ENCODE assay signal across 21 cellular contexts in the genomic region with DNA sequence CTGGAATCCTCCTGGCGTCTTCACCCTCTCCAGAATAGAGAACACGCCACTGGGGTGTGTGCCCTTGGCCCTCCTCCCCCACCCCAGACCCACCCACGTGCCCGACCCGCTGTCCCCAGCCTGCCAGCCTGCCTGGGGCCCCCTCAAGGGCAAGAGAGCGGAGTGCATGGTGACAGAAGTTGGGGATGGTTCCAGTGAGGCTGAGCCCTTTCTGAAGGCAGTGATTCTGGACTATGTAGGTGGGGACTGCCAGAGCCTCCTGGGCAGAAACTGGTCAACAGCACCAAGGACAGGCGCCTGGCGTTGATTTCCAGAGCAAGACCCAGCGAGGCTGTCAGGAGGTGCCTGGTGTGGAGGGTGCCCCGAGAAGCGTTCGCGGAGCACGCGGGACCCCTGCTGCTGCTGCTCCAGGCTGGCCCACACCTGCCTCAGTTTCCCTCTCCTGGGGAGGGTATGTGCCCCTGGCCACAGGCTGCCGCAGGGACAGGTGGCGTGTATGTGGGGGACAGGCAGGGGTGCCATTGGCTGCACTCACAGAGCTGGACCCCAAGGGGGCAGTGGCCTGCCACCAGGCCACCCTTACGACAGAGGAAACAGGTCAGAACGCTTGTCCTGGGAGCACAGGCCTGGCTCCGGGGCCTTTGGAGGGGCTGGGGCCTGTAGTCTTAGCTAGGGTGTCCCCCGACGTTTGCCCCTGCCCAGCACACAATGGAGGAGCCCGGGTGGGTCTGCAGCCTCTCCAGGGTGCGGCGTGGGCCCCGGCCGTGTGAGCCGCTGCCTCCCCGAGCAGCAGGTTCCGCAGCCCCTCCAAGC. TPM values are rescaled to one million over a fixed set of nuclear protein-coding genes. Genes with fewer than 3 reads are reported as not detected.
DNase-seq lines count a peak whose midpoint lies in the region; ATAC-seq, FAIRE-seq and TF ChIP-seq lines count a peak whose summit lies in the region.
"Had no signal": no experiment of that assay in that cellular context is flagged by ENCODE, and none has a peak within 500 bp of the region (broad histone marks: within the 10 kb centered on the region; RNA-seq: fewer than 3 reads in every experiment).

No MANE protein-coding gene starts in this region.

- H3K27me3 Mint-ChIP-seq in GM23338 (ENCODE audit: insufficient read depth, low read depth, poor library complexity) = peaks cover 6% of the 10 kb centered on the region

- no peaks in the 10 kb centered on the region for H3K9me3 Mint-ChIP-seq in GM23338
- H3K9me3 Mint-ChIP-seq: activated CD4-positive, alpha-beta memory T cell treated with anti-CD3 and anti-CD28 coated beads, Interleukin-2, amount 10 ng/mL, durations not matched to agents 7 days and 5 days; activated naive CD8-positive, alpha-beta T cell treated with anti-CD3 and anti-CD28 coated beads for 36 hours; activated T-cell treated with anti-CD3 and anti-CD28 coated beads, Interleukin-2, amount 50 U/mL, for 72 hours; T-cell had no signal

- no peak overlapping the region for H2AFZ ChIP-seq in GM23338
- no peak overlapping the region for H2AFZ ChIP-seq in neuronal stem cell (ENCODE audit: low read length)

- H3K4ac ChIP-seq in neuronal stem cell (ENCODE audit: low read length) = no peak overlapping the region

- H2AK5ac ChIP-seq in neuronal stem cell (ENCODE audit: low read depth, low read length) = peak overlapping the region; percentile 94

- H2BK15ac ChIP-seq in neuronal stem cell (ENCODE audit: low read length) = peak overlapping the region; percentile 75

- H3K18ac ChIP-seq in neuronal stem cell (ENCODE audit: low read length) = peak overlapping the region; percentile 64

- H3K4me1 Mint-ChIP-seq in GM23338 = peaks cover 11% of the 10 kb centered on the region; the same call in 2 of the 3 replicates
- H3K4me1 Mint-ChIP-seq: activated CD4-positive, alpha-beta memory T cell treated with anti-CD3 and anti-CD28 coated beads, Interleukin-2, amount 10 ng/mL, durations not matched to agents 7 days and 5 days; activated naive CD8-positive, alpha-beta T cell treated with anti-CD3 and anti-CD28 coated beads for 36 hours had no signal

- H3K79me2 ChIP-seq in GM23338 (replicated peaks; ENCODE audit: insufficient read depth) = no peaks in the 10 kb centered on the region

- peak; percentile 45 for ATAC-seq in GM23338
- ATAC-seq in esophagus mucosa = no peak
- no peak for ATAC-seq in HG02798 (IDR thresholded peaks at IDR 0.05; ENCODE audit: poor library complexity, unreplicated experiment)
- ATAC-seq: activated T-cell treated with anti-CD3 and anti-CD28 coated beads, Interleukin-2, amount 50 U/mL, for 72 hours; T-cell had no signal

- peak overlapping the region; percentile 65 for H3K23ac ChIP-seq in neuronal stem cell (ENCODE audit: low read depth, low read length, poor library complexity)

- no peak overlapping the region for H4K8ac ChIP-seq in neuronal stem cell (ENCODE audit: low read depth, low read length)

- no peak overlapping the region for H2BK5ac ChIP-seq in neuronal stem cell (ENCODE audit: low read length)

- H3K27ac ChIP-seq in GM23338 (ENCODE audit: low read depth) (no peak overlapping the region), RWPE1 (no peak overlapping the region), neuronal stem cell (replicated peaks; ENCODE audit: low read length) (no peak overlapping the region)
- H3K27ac ChIP-seq: brain microvascular endothelial cell, skin epidermis had no signal

- H3K9ac ChIP-seq in neuronal stem cell (ENCODE audit: low read depth, low read length, poor library complexity) = no peak overlapping the region

- no peak overlapping the region for H3K14ac ChIP-seq in neuronal stem cell (ENCODE audit: low read length)

- no peak overlapping the region for H2BK120ac ChIP-seq in neuronal stem cell (ENCODE audit: low read depth, low read length)

- no peak overlapping the region for H3K4me2 ChIP-seq in GM23338
- H3K4me2 ChIP-seq in neuronal stem cell (ENCODE audit: insufficient read depth, low read length, poor library complexity, severe bottlenecking) = no peak overlapping the region

- H3F3A ChIP-seq in GM23338 (replicated peaks; ENCODE audit: low read depth) = no peaks in the 10 kb centered on the region

- FAIRE-seq in urothelium cell line (lab: Jason Lieb, UNC) = no peak

- H3K9me3 ChIP-seq in neuronal stem cell (replicated peaks in 1 of 2; ENCODE audit: control insufficient read depth in 2 of 2, insufficient read depth in 1 of 2, low read depth in 1 of 2, low read length in 2 of 2) = no peaks in the 10 kb centered on the region

- WGBS in neuronal stem cell (ENCODE audit: extremely low coverage in 2 of 2, insufficient read length in 2 of 2, insufficient replicate concordance in 1 of 2), 2 donors = no CpG with 5 or more reads among the region's 30 CpGs

- no peak overlapping the region for H3K4me3 Mint-ChIP-seq in GM23338
- H3K4me3 Mint-ChIP-seq: activated CD4-positive, alpha-beta memory T cell treated with anti-CD3 and anti-CD28 coated beads, Interleukin-2, amount 10 ng/mL, durations not matched to agents 7 days and 5 days; activated naive CD8-positive, alpha-beta T cell treated with anti-CD3 and anti-CD28 coated beads for 36 hours; activated T-cell treated with anti-CD3 and anti-CD28 coated beads, Interleukin-2, amount 50 U/mL, for 72 hours; T-cell had no signal

- no peaks in the 10 kb centered on the region for H4K20me1 ChIP-seq in GM23338 (replicated peaks; ENCODE audit: insufficient read depth)

- H2BK12ac ChIP-seq in neuronal stem cell (ENCODE audit: low read length) = peak overlapping the region; percentile 90

- no peak overlapping the region for H4K91ac ChIP-seq in neuronal stem cell (ENCODE audit: low read depth, low read length, poor library complexity)

- DNase-seq in GM23338 (ENCODE audit: low spot score) (peak; percentile 68), RWPE1 (ENCODE audit: low spot score) (no peak), epithelial cell of proximal tubule (ENCODE audit: low read depth) (no peak), neuronal stem cell (ENCODE audit: low spot score) (no peak), urothelium cell line (ENCODE audit: low spot score) (no peak), NCI-H187 treated with DMSO at 0.1 percent for 48 hours (lab: John Stamatoyannopoulos, UW) (no peak)
- DNase-seq: activated CD4-positive, alpha-beta memory T cell treated with anti-CD3 and anti-CD28 coated beads, Interleukin-2, amount 10 ng/mL, durations not matched to agents 7 days and 5 days; activated naive CD8-positive, alpha-beta T cell treated with anti-CD3 and anti-CD28 coated beads for 36 hours; activated T-cell treated with anti-CD3 and anti-CD28 coated beads, Interleukin-2, amount 50 U/mL, for 72 hours; brain microvascular endothelial cell; head of caudate nucleus; NCI-H2171 treated with DMSO at 0.1 percent for 48 hours; NCI-H748 treated with DMSO at 0.1 percent for 48 hours; occipital lobe; RPMI8226; stimulated activated CD4-positive, alpha-beta T cell treated with anti-CD3 and anti-CD28 coated beads, Interleukin-4, amount 100 ng/mL, for 1 hour; T-cell had no signal

- POLR2A ChIA-PET in RWPE1 (lab: Yijun Ruan, JAX; ENCODE audit: low non-redundant PET) = no interaction called here

- H3K4me1 ChIP-seq in GM23338 (ENCODE audit: insufficient read depth) (peaks cover 13% of the 10 kb centered on the region; the same call in 1 of the 2 replicates), neuronal stem cell (ENCODE audit: control insufficient read depth in 2 of 2, insufficient read depth in 1 of 2, low read depth in 1 of 2, low read length in 2 of 2) (peaks cover 4 to 20% of the 10 kb centered on the region in 2 donors)

- H3K27me3 ChIP-seq in GM23338 (ENCODE audit: insufficient read depth) (no peaks in the 10 kb centered on the region; the same call in 1 of the 2 replicates), neuronal stem cell (ENCODE audit: control insufficient read depth in 3 of 3, insufficient read depth in 3 of 3, low read depth in 1 of 3, low read length in 3 of 3) (peaks cover 4 to 50% (median 24%) of the 10 kb centered on the region in 3 experiments)

- no peak overlapping the region for H3K27ac Mint-ChIP-seq in GM23338
- H3K27ac Mint-ChIP-seq: activated CD4-positive, alpha-beta memory T cell treated with anti-CD3 and anti-CD28 coated beads, Interleukin-2, amount 10 ng/mL, durations not matched to agents 7 days and 5 days; activated naive CD8-positive, alpha-beta T cell treated with anti-CD3 and anti-CD28 coated beads for 36 hours; activated T-cell treated with anti-CD3 and anti-CD28 coated beads, Interleukin-2, amount 50 U/mL, for 72 hours; T-cell had no signal

- H3K4me3 ChIP-seq in GM23338 (no peak overlapping the region), epithelial cell of proximal tubule (ENCODE audit: low read depth, low read length) (no peak overlapping the region), neuronal stem cell (ENCODE audit: low read length in 2 of 2) (no peak overlapping the region)
- H3K4me3 ChIP-seq: skin epidermis had no signal

- H3K9me2 ChIP-seq in GM23338 (ENCODE audit: insufficient read depth) = no peaks in the 10 kb centered on the region

- H3K36me3 ChIP-seq in GM23338 (ENCODE audit: insufficient read depth) (no peaks in the 10 kb centered on the region), neuronal stem cell (replicated peaks in 1 of 2; ENCODE audit: control insufficient read depth in 2 of 2, insufficient read depth in 2 of 2, low read length in 2 of 2) (no peaks in the 10 kb centered on the region)
- H3K36me3 ChIP-seq: brain microvascular endothelial cell had no signal

- TF ChIP-seq CTCF in GM23338 (conservative IDR thresholded peaks at IDR 0.05; ENCODE audit: low read depth in 2 of 2) (peak; percentile 39 to 60), RWPE1 (conservative IDR thresholded peaks at IDR 0.05; ENCODE audit: low read depth) (peak; percentile 20; the same call in 1 of the 2 replicates), epithelial cell of proximal tubule (conservative IDR thresholded peaks at IDR 0.05; ENCODE audit: low read depth, low read length) (peak; percentile 35)

- CTCF ChIA-PET in RWPE1 (lab: Yijun Ruan, JAX) = no interaction called here

- H3K36me3 Mint-ChIP-seq in GM23338 (ENCODE audit: low read depth) = no peaks in the 10 kb centered on the region
- H3K36me3 Mint-ChIP-seq: activated naive CD8-positive, alpha-beta T cell treated with anti-CD3 and anti-CD28 coated beads for 36 hours; T-cell had no signal

- H3K79me1 ChIP-seq in neuronal stem cell (ENCODE audit: low read depth, low read length) = no peaks in the 10 kb centered on the region

TF ChIP-seq in GM23338, 12 proteins besides CTCF, POLR2A, EP300 and RAD21 (continues in another document):
- no peak for TF ChIP-seq ZNF331 (CRISPR knock-in tag; IDR thresholded peaks at IDR 0.05; ENCODE audit: low read depth)

RNA-seq across cellular contexts. Expression of gene SSTR5, which starts 1.2 kb away (rescaled TPM):
- total RNA-seq in GM23338 (2014; rRNA removed; shearing (Covaris generic)) = 1.0 TPM in 1 of 2 replicates, not detected in the other
- polyA plus RNA-seq in GM23338 (2016; fragmentation: Nextera tagmentation; extraction: Ambion mirVana) = 0.60 TPM in 1 of 2 replicates, not detected in the other
- total RNA-seq in epithelial cell of proximal tubule (not detected in 2 replicates), esophagus mucosa (not detected)
- polyA plus RNA-seq in neuronal stem cell (2013, experiment 1 of 2) = not detected
- not detected for polyA plus RNA-seq in neuronal stem cell (2013, experiment 2 of 2)
- total RNA-seq: activated CD4-positive, alpha-beta memory T cell treated with anti-CD3 and anti-CD28 coated beads, Interleukin-2, amount 10 ng/mL, durations not matched to agents 7 days and 5 days; activated naive CD8-positive, alpha-beta T cell treated with anti-CD3 and anti-CD28 coated beads for 36 hours; activated T-cell treated with anti-CD3 and anti-CD28 coated beads, Interleukin-2, amount 50 U/mL, for 72 hours; subcutaneous adipose tissue; T-cell had no signal

RNA-seq across cellular contexts. Expression of gene C1QTNF8, which starts 22.3 kb away (rescaled TPM):
- total RNA-seq in GM23338 (2014; rRNA removed; shearing (Covaris generic)) = not detected in 2 replicates
- not detected in 2 replicates for polyA plus RNA-seq in GM23338 (2016; fragmentation: Nextera tagmentation; extraction: Ambion mirVana)
- total RNA-seq in epithelial cell of proximal tubule = not detected in 2 replicates
- not detected for polyA plus RNA-seq in neuronal stem cell (2013, experiment 1 of 2)
- polyA plus RNA-seq in neuronal stem cell (2013, experiment 2 of 2) = not detected
- total RNA-seq in esophagus mucosa = not detected
- total RNA-seq: activated CD4-positive, alpha-beta memory T cell treated with anti-CD3 and anti-CD28 coated beads, Interleukin-2, amount 10 ng/mL, durations not matched to agents 7 days and 5 days; activated naive CD8-positive, alpha-beta T cell treated with anti-CD3 and anti-CD28 coated beads for 36 hours; activated T-cell treated with anti-CD3 and anti-CD28 coated beads, Interleukin-2, amount 50 U/mL, for 72 hours; occipital lobe; subcutaneous adipose tissue; T-cell had no signal
